14 cellular contexts compared by ENCODE assay signal in the genomic region with DNA sequence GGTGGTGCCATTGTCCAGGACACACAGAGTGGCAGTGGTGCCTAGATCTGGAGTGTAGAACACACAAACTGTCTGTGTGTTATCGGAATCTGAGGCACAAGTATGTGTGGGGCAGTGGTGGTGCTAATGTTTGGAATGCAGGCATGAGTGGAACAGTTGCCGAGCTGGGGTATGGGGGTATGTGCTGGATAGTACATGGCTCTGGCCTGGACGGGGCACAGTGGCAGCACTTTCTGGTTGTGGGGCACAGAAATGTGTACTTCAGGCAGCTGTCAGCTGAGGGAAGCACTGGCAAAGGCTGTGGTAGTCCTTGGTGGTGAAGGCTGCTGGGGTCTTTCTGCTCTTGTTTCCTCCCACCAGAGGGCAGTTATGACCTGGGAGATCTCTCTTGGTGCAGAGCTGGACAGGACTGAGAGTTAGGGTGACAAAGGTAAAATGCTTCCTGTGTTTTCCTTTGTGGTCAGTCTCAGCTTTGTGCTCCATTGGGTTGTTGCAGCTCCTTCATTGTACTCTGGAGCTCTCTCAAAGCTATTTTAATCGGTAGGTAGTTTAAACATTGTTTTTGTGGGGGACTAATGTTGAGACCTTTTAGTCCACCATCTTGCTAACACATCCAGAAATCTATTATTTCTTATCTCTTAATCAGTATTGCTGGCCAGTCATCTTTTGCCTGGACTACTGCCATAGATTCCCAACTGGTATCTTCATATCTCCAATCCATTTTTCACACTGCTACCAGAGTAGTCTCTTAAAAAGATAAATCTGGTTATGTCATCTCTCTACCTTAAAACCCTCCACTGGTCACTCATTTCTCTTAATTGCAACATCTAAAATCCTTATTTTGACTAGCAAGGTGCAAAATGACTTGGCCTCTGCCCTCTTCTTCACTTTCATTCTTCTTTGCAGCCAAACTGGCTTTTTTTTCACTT.
DNase-seq lines count a peak whose midpoint lies in the region; ATAC-seq and TF ChIP-seq lines count a peak whose summit lies in the region.
"Had no signal": no experiment of that assay in that cellular context is flagged by ENCODE, and none has a peak within 500 bp of the region (broad histone marks: within the 10 kb centered on the region; RNA-seq: fewer than 3 reads in every experiment).

No MANE protein-coding gene starts in this region.

- no peaks in the 10 kb centered on the region for H3K36me3 Mint-ChIP-seq in progenitor cell of endocrine pancreas (ENCODE audit: insufficient read depth)

- no peak overlapping the region for H3K4me3 Mint-ChIP-seq in progenitor cell of endocrine pancreas (ENCODE audit: low read depth)
- H3K4me3 Mint-ChIP-seq: activated naive CD4-positive, alpha-beta T cell treated with anti-CD3 and anti-CD28 coated beads, Interleukin-2, amount 50 U/mL, for 24 hours had no signal

- H3K9me3 Mint-ChIP-seq in progenitor cell of endocrine pancreas (ENCODE audit: low read depth), result peaks cover 10% of the 10 kb centered on the region

- H3K4me1 Mint-ChIP-seq in progenitor cell of endocrine pancreas (ENCODE audit: low read depth), result no peaks in the 10 kb centered on the region
- H3K4me1 Mint-ChIP-seq: activated naive CD4-positive, alpha-beta T cell treated with anti-CD3 and anti-CD28 coated beads, Interleukin-2, amount 50 U/mL, for 24 hours had no signal

- no peaks in the 10 kb centered on the region for H3K36me3 ChIP-seq in brain microvascular endothelial cell (replicated peaks)
- H3K36me3 ChIP-seq: thyroid gland had no signal

- no peaks in the 10 kb centered on the region for H3K27me3 ChIP-seq in brain microvascular endothelial cell (replicated peaks)
- H3K27me3 ChIP-seq: thyroid gland had no signal

- no peak overlapping the region for H3K27ac ChIP-seq in brain microvascular endothelial cell
- H3K27ac ChIP-seq: A549, thyroid gland had no signal

- in situ Hi-C loops in KBM-7 (cut with MboI; ENCODE audit: low pct_unique_long_range_greater_than_20kb, low sequenced_read_pairs), result no loop called here
- in situ Hi-C loops in brain microvascular endothelial cell (cut with HindIII; ENCODE audit: low pct_ligation_motif_present, low sequenced_read_pairs), result no loop called here

- H3K4me3 ChIP-seq in brain microvascular endothelial cell (ENCODE audit: low read depth, low read length), result no peak overlapping the region
- H3K4me3 ChIP-seq: A549, thyroid gland had no signal

- DNase-seq in NCI-H1694 (lab: John Stamatoyannopoulos, UW), result peak; percentile 26
- DNase-seq in NCI-H1694 treated with DMSO at 0.1 percent for 48 hours (lab: John Stamatoyannopoulos, UW), result no peak
- peak; percentile 3 for DNase-seq in KBM-7
- DNase-seq in brain microvascular endothelial cell, result no peak
- no peak for DNase-seq in progenitor cell of endocrine pancreas (ENCODE audit: low spot score, unreplicated experiment)
- DNase-seq in NCI-H2081 treated with DMSO at 0.1 percent for 48 hours (lab: John Stamatoyannopoulos, UW), result no peak
- no peak for DNase-seq in NCI-H187 (lab: John Stamatoyannopoulos, UW)
- DNase-seq: activated CD4-positive, alpha-beta T cell treated with anti-CD3 and anti-CD28 coated beads, Interleukin-2, amount 50 U/mL, for 4 hours; DMS79 treated with DMSO at 0.1 percent for 48 hours; NCI-H1417; thyroid gland had no signal

- TF ChIP-seq CTCF in brain microvascular endothelial cell (IDR thresholded peaks at IDR 0.05; ENCODE audit: low read depth, low read length, missing control alignments) (peak; percentile 32), progenitor cell of endocrine pancreas (IDR thresholded peaks at IDR 0.05; ENCODE audit: unreplicated experiment) (peak; percentile 28)

- no peak for ATAC-seq in HG02588 (IDR thresholded peaks at IDR 0.05; ENCODE audit: unreplicated experiment)

- no peaks in the 10 kb centered on the region for H3K27me3 Mint-ChIP-seq in progenitor cell of endocrine pancreas

- no peak overlapping the region for H3K27ac Mint-ChIP-seq in progenitor cell of endocrine pancreas
- H3K27ac Mint-ChIP-seq: activated naive CD4-positive, alpha-beta T cell treated with anti-CD3 and anti-CD28 coated beads, Interleukin-2, amount 50 U/mL, for 24 hours had no signal

Comparison
In these comparisons a context has a peak if more than half of its experiments do, and no peak if none do; other contexts are left out.
1. DNase-seq: peak in NCI-H1694 (single experiment) and KBM-7 (single experiment); none in NCI-H1694 treated with DMSO at 0.1 percent for 48 hours (single experiment), brain microvascular endothelial cell (single experiment), progenitor cell of endocrine pancreas (single experiment), NCI-H2081 treated with DMSO at 0.1 percent for 48 hours (single experiment) and NCI-H187 (0 of 2).